ENCODE assay signal across 1 cellular context in the genomic region with DNA sequence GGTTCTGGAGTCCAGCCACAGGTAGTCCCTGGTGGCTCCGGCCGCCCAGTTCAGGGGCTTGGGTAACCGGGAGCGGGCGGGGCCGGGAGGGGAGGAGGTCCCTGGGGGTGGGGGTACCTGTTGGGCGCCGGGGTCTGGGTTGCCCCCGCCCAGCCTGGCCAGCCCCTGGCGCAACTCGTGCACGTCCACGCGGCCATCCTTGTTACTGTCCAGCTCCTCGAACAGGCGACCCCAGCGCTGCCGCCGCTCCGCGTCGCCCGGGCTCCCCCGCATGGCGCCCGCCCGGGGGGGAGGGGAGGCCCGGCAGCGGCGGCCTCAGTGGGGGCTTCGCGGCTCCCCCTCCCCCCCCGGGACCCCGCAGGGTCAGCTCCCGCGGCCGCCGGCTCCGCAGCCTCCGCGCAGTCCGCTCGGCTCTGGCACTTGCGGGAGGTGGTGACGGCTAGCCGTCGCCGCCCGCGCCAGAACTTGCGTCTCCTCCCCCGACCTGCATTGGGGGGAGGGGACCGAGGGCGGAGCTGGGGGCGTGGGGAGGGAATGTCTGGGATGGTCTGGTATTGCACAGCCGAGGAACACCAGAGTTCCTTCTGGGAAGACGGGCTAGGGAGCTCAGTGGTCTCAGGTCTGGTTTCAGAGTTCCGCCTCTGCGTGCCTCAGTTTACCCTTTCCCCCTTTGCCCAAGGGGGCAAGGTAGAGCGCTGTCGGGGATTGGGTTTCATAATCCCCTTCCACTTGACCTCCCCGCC.
TF ChIP-seq lines count a peak whose summit lies in the region.

Gene SLC25A23, minus strand, starts transcription at position 437 of the 743 bp plus-strand sequence. Its CDS starts 164 bp downstream, at position 273.

TF ChIP-seq in K562, 482 proteins besides CTCF, POLR2A, EP300 and RAD21 (continued from another document and continues in another):
- TF ChIP-seq, protein P1, sequence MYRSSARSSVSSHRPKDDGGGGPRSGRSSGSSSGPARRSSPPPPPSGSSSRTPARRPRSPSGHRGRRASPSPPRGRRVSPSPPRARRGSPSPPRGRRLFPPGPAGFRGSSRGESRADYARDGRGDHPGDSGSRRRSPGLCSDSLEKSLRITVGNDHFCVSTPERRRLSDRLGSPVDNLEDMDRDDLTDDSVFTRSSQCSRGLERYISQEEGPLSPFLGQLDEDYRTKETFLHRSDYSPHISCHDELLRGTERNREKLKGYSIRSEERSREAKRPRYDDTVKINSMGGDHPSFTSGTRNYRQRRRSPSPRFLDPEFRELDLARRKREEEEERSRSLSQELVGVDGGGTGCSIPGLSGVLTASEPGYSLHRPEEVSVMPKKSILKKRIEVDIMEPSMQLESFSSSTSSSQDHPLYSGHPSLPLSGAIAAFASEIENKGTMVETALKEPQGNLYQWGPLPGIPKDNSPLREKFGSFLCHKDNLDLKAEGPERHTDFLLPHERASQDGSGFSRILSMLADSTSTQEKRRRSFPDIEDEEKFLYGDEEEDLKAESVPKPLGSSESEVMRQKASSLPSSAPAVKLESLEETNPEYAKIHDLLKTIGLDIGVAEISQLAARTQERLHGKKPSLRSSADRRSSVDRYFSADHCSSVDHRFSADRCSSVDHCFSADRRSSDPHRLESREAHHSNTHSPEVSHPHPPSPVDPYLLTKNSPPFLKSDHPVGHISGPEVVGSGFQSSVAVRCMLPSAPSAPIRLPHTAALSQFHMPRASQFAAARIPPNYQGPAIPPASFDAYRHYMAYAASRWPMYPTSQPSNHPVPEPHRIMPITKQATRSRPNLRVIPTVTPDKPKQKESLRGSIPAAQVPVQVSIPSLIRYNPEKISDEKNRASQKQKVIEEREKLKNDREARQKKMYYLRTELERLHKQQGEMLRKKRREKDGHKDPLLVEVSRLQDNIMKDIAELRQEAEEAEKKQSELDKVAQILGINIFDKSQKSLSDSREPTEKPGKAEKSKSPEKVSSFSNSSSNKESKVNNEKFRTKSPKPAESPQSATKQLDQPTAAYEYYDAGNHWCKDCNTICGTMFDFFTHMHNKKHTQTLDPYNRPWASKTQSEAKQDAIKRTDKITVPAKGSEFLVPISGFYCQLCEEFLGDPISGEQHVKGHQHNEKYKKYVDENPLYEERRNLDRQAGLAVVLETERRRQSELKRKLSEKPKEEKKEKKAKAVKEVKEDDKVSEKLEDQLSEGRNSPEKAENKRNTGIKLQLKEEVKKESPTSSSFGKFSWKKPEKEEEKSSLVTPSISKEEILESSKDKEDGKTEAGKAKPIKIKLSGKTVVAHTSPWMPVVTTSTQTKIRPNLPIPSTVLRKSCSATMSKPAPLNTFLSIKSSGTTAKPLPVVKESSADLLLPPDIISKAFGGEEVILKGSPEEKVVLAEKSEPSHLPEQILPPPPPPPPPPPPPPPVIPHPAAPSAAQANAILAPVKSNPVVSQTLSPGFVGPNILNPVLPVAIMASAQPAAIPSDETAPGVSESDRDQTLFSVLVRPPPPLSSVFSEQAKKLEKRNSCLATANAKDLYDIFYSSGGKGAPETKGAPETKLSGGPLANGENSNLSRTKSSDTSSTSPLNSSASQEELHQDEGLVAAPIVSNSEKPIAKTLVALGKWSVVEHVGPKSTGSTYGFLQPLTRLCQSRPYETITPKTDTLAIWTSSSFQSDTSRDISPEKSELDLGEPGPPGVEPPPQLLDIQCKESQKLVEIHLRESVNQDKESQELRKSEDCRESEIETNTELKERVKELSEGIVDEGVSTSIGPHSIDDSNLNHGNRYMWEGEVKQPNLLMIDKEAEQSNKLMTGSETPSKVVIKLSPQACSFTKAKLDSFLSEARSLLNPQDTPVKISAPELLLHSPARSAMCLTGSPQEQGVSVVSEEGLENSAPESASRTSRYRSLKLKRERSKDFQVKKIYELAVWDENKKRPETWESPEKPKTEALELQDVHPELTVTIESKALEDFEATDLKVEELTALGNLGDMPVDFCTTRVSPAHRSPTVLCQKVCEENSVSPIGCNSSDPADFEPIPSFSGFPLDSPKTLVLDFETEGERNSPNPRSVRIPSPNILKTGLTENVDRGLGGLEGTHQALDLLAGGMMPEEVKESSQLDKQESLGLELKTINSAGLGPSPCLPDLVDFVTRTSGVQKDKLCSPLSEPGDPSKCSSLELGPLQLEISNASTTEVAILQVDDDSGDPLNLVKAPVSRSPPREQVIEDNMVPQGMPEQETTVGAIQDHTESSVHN (IDR thresholded peaks at IDR 0.05; ENCODE audit: borderline replicate concordance in 1 of 2, low read depth in 1 of 2): no peak
- no peak for TF ChIP-seq HOXB6 (CRISPR knock-in tag; IDR thresholded peaks at IDR 0.05; ENCODE audit: borderline replicate concordance)
- TF ChIP-seq, protein P2, sequence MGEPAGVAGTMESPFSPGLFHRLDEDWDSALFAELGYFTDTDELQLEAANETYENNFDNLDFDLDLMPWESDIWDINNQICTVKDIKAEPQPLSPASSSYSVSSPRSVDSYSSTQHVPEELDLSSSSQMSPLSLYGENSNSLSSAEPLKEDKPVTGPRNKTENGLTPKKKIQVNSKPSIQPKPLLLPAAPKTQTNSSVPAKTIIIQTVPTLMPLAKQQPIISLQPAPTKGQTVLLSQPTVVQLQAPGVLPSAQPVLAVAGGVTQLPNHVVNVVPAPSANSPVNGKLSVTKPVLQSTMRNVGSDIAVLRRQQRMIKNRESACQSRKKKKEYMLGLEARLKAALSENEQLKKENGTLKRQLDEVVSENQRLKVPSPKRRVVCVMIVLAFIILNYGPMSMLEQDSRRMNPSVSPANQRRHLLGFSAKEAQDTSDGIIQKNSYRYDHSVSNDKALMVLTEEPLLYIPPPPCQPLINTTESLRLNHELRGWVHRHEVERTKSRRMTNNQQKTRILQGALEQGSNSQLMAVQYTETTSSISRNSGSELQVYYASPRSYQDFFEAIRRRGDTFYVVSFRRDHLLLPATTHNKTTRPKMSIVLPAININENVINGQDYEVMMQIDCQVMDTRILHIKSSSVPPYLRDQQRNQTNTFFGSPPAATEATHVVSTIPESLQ (CRISPR knock-in tag; IDR thresholded peaks at IDR 0.05): 0 out of 2 replicates have a peak, but pooled peaks have one; percentile 1
- TF ChIP-seq FOXA1 (IDR thresholded peaks at IDR 0.05; ENCODE audit: borderline replicate concordance): no peak
- TF ChIP-seq DEAF1 (CRISPR knock-in tag; IDR thresholded peaks at IDR 0.05): no peak
- TF ChIP-seq, protein P3, sequence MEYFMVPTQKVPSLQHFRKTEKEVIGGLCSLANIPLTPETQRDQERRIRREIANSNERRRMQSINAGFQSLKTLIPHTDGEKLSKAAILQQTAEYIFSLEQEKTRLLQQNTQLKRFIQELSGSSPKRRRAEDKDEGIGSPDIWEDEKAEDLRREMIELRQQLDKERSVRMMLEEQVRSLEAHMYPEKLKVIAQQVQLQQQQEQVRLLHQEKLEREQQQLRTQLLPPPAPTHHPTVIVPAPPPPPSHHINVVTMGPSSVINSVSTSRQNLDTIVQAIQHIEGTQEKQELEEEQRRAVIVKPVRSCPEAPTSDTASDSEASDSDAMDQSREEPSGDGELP (CRISPR knock-in tag; IDR thresholded peaks at IDR 0.05; ENCODE audit: borderline replicate concordance): no peak
- TF ChIP-seq U2AF2 (optimal IDR thresholded peaks at IDR 0.05; ENCODE audit: low read depth, low read length): no peak
- peak; percentile 67 for TF ChIP-seq CREM (IDR thresholded peaks at IDR 0.05; ENCODE audit: low read depth)
- TF ChIP-seq HDAC6 (IDR thresholded peaks at IDR 0.05; ENCODE audit: low read depth, low read length): no peak
- no peak; the same call in 1 of the 2 replicates for TF ChIP-seq GABPA (tag; conservative IDR thresholded peaks at IDR 0.05; ENCODE audit: low read depth)
- TF ChIP-seq SIN3B (IDR thresholded peaks at IDR 0.05; ENCODE audit: low read depth): 0 out of 2 replicates have a peak, but pooled peaks have one; percentile 25
- TF ChIP-seq, protein P4, sequence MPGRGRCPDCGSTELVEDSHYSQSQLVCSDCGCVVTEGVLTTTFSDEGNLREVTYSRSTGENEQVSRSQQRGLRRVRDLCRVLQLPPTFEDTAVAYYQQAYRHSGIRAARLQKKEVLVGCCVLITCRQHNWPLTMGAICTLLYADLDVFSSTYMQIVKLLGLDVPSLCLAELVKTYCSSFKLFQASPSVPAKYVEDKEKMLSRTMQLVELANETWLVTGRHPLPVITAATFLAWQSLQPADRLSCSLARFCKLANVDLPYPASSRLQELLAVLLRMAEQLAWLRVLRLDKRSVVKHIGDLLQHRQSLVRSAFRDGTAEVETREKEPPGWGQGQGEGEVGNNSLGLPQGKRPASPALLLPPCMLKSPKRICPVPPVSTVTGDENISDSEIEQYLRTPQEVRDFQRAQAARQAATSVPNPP (IDR thresholded peaks at IDR 0.05; ENCODE audit: borderline replicate concordance, insufficient read depth, insufficient read length): no peak
- TF ChIP-seq SMC3 (conservative IDR thresholded peaks at IDR 0.05; ENCODE audit: insufficient read depth, low read depth, low read length): no peak
- TF ChIP-seq DACH1 (IDR thresholded peaks at IDR 0.05; ENCODE audit: partially characterized antibody): no peak
- no peak for TF ChIP-seq ATF1 (CRISPR knock-in tag; IDR thresholded peaks at IDR 0.05)
- TF ChIP-seq ATF1 (tag; IDR thresholded peaks at IDR 0.05): no peak
- TF ChIP-seq RERE (CRISPR knock-in tag; IDR thresholded peaks at IDR 0.05; ENCODE audit: borderline replicate concordance): peak; percentile 12; the same call in 1 of the 2 replicates
- peak; percentile 12 for TF ChIP-seq CHD4 (IDR thresholded peaks at IDR 0.05; ENCODE audit: insufficient read depth, insufficient replicate concordance, low read depth, low read length, poor library complexity, severe bottlenecking)
- TF ChIP-seq WHSC1 (IDR thresholded peaks at IDR 0.05; ENCODE audit: low read length): no peak
- no peak for TF ChIP-seq HNRNPH1 (optimal IDR thresholded peaks at IDR 0.05; ENCODE audit: low read depth, low read length)
- peak; percentile 57; the same call in 1 of the 2 replicates for TF ChIP-seq ZBTB1 (CRISPR knock-in tag; IDR thresholded peaks at IDR 0.05; ENCODE audit: borderline replicate concordance, low read depth)
- TF ChIP-seq GMEB1 (CRISPR knock-in tag; IDR thresholded peaks at IDR 0.05): no peak
- TF ChIP-seq TEAD4 (IDR thresholded peaks at IDR 0.05; ENCODE audit: low read length): no peak
- TF ChIP-seq TEAD4 (CRISPR knock-in tag; IDR thresholded peaks at IDR 0.05; ENCODE audit: borderline replicate concordance): no peak
- TF ChIP-seq, protein P5, sequence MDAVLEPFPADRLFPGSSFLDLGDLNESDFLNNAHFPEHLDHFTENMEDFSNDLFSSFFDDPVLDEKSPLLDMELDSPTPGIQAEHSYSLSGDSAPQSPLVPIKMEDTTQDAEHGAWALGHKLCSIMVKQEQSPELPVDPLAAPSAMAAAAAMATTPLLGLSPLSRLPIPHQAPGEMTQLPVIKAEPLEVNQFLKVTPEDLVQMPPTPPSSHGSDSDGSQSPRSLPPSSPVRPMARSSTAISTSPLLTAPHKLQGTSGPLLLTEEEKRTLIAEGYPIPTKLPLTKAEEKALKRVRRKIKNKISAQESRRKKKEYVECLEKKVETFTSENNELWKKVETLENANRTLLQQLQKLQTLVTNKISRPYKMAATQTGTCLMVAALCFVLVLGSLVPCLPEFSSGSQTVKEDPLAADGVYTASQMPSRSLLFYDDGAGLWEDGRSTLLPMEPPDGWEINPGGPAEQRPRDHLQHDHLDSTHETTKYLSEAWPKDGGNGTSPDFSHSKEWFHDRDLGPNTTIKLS (IDR thresholded peaks at IDR 0.05; ENCODE audit: borderline replicate concordance, low read depth): 0 out of 2 replicates have a peak, but pooled peaks have one; percentile 11
